ENCODE assay signal across 8 cellular contexts in genomic region chr2:47402805-47403691, GRCh38. TPM values are rescaled to one million over a fixed set of nuclear protein-coding genes. Genes with fewer than 3 reads are reported as not detected.
DNase-seq lines count a peak whose midpoint lies in the region; ATAC-seq and TF ChIP-seq lines count a peak whose summit lies in the region.

Gene MSH2 (plus strand): TSS chr2:47403156. CDS start chr2:47403192, 36 bp downstream.

- peak within 1 kb of the TSS; percentile 60 to 73 for H3K27ac ChIP-seq in left lung

- H3K4me3 Mint-ChIP-seq in CD14-positive monocyte: peak within 1 kb of the TSS; percentile 99
- peak within 1 kb of the TSS; percentile 87 for H3K4me3 Mint-ChIP-seq in dendritic cell treated with granulocyte-macrophage colony-stimulating factor and Interleukin-4, amounts not matched to agents 40 ng/mL and 50 ng/mL, for 4 days

- no peaks in the 10 kb centered on the region for H3K36me3 ChIP-seq in left lung

- H3K27me3 Mint-ChIP-seq in CD14-positive monocyte (ENCODE audit: low read depth in 3 of 3): peaks cover 0 to 4% (median 3%) of the 10 kb centered on the region in 3 donors
- H3K27me3 Mint-ChIP-seq in dendritic cell treated with granulocyte-macrophage colony-stimulating factor and Interleukin-4, amounts not matched to agents 40 ng/mL and 50 ng/mL, for 4 days: no peaks in the 10 kb centered on the region

- peak within 1 kb of the TSS; percentile 41 to 93 (median 82) for H3K27ac Mint-ChIP-seq in CD14-positive monocyte
- H3K27ac Mint-ChIP-seq in dendritic cell treated with granulocyte-macrophage colony-stimulating factor and Interleukin-4, amounts not matched to agents 40 ng/mL and 50 ng/mL, for 4 days: peak within 1 kb of the TSS; percentile 81

- DNase-seq in CD14-positive monocyte (ENCODE audit: low spot score): peak; percentile 79
- DNase-seq in NCI-H774 (lab: John Stamatoyannopoulos, UW): peak; percentile 96
- peak; percentile 81 to 91 for DNase-seq in activated CD4-positive, alpha-beta T cell treated with anti-CD3 and anti-CD28 coated beads, Interleukin-2, amount 50 U/mL, for 24 hours (ENCODE audit: low read depth in 1 of 2, low spot score in 1 of 2)
- peak; percentile 94 to 96 for DNase-seq in left lung
- DNase-seq in stimulated activated CD4-positive, alpha-beta T cell treated with anti-CD3 and anti-CD28 coated beads, Interleukin-2, amount 100 ng/mL, for 4 hours (ENCODE audit: low read depth): peak; percentile 88

- no peak for TF ChIP-seq CTCF in CD14-positive monocyte (IDR thresholded peaks at IDR 0.05)
- no peak for TF ChIP-seq CTCF in left lung (IDR thresholded peaks at IDR 0.05)

- peaks cover 8 to 19% of the 10 kb centered on the region in 2 donors for H3K4me1 ChIP-seq in left lung

- ATAC-seq in GM19397 (IDR thresholded peaks at IDR 0.05; ENCODE audit: unreplicated experiment) (peak; percentile 93), HG03565 (IDR thresholded peaks at IDR 0.05; ENCODE audit: unreplicated experiment) (peak; percentile 90), left lung (peak; percentile 98)

- no peaks in the 10 kb centered on the region for H3K27me3 ChIP-seq in left lung

- intact Hi-C loops in CD14-positive monocyte (cut with micrococcal nuclease): no loop called here
- intact Hi-C loops in dendritic cell treated with granulocyte-macrophage colony-stimulating factor and Interleukin-4, amounts not matched to agents 40 ng/mL and 50 ng/mL, for 4 days (cut with micrococcal nuclease): no loop called here
- intact Hi-C loops in left lung (cut with DNase I): no loop called here

- H3K36me3 Mint-ChIP-seq in CD14-positive monocyte: peaks cover 0 to 4% of the 10 kb centered on the region in 2 donors
- H3K36me3 Mint-ChIP-seq in dendritic cell treated with granulocyte-macrophage colony-stimulating factor and Interleukin-4, amounts not matched to agents 40 ng/mL and 50 ng/mL, for 4 days (ENCODE audit: low read depth): peaks cover 11% of the 10 kb centered on the region

- peaks cover 0 to 4% (median 0%) of the 10 kb centered on the region in 7 donors for H3K9me3 Mint-ChIP-seq in CD14-positive monocyte
- H3K9me3 Mint-ChIP-seq in dendritic cell treated with granulocyte-macrophage colony-stimulating factor and Interleukin-4, amounts not matched to agents 40 ng/mL and 50 ng/mL, for 4 days: no peaks in the 10 kb centered on the region

- no peaks in the 10 kb centered on the region for H3K9me3 ChIP-seq in left lung

- H3K4me3 ChIP-seq in left lung: peak within 1 kb of the TSS; percentile 96 to 98

- H3K4me1 Mint-ChIP-seq in CD14-positive monocyte: peaks cover 30% of the 10 kb centered on the region
- H3K4me1 Mint-ChIP-seq in dendritic cell treated with granulocyte-macrophage colony-stimulating factor and Interleukin-4, amounts not matched to agents 40 ng/mL and 50 ng/mL, for 4 days (ENCODE audit: low read depth): peaks cover 36% of the 10 kb centered on the region

RNA-seq across cellular contexts. Expression of gene MSH2, which starts in this region (rescaled TPM):
- polyA plus RNA-seq in CD14-positive monocyte: 1 to 10 TPM; 2.0 to 2.8 TPM
- 10 to 100 TPM; 16.2 to 19.5 TPM for total RNA-seq in left lung

Comparison
In these comparisons a context has a peak if more than half of its experiments do, and no peak if none do; other contexts are left out.
1. Peak in every context shown above with its lines: DNase-seq, ATAC-seq, H3K4me3 ChIP-seq and H3K27ac ChIP-seq.